Comparison of ENCODE assay signal across 10 cellular contexts in genomic region chr2:237558918-237559645, GRCh38. TPM values are rescaled to one million over a fixed set of nuclear protein-coding genes. Genes with fewer than 3 reads are reported as not detected.
DNase-seq lines count a peak whose midpoint lies in the region; ATAC-seq, FAIRE-seq and TF ChIP-seq lines count a peak whose summit lies in the region.
"Had no signal": no experiment of that assay in that cellular context is flagged by ENCODE, and none has a peak within 500 bp of the region (broad histone marks: within the 10 kb centered on the region; RNA-seq: fewer than 3 reads in every experiment).

No MANE protein-coding gene starts in this region.

- H3K36me3 ChIP-seq in HepG2 (replicated peaks in 1 of 2; ENCODE audit: control insufficient read depth in 1 of 2, insufficient read depth in 2 of 2, low read length in 2 of 2) (no peaks in the 10 kb centered on the region), A673 (ENCODE audit: insufficient read depth, low read length, poor library complexity, severe bottlenecking) (no peaks in the 10 kb centered on the region)

- H2AFZ ChIP-seq in HepG2 (ENCODE audit: low read length) = no peak overlapping the region
- H2AFZ ChIP-seq: GM23338 had no signal

- no peak for TF ChIP-seq RAD21 in HepG2 (CRISPR knock-in tag; IDR thresholded peaks at IDR 0.05)

- no peaks in the 10 kb centered on the region for H3K79me2 ChIP-seq in HepG2 (ENCODE audit: insufficient read depth, low read length)

- TF ChIP-seq CTCF in HepG2 (CRISPR knock-in tag; IDR thresholded peaks at IDR 0.05) (no peak), A673 (conservative IDR thresholded peaks at IDR 0.05; ENCODE audit: low read depth, low read length) (no peak)

- DNase-seq in AG08396 (ENCODE audit: low spot score) (peak; percentile 78), NCI-H146 treated with DMSO at 0.1 percent for 48 hours (lab: John Stamatoyannopoulos, UW; ENCODE audit: unreplicated experiment) (peak; percentile 19), astrocyte of the hippocampus (ENCODE audit: low read depth, low spot score) (peak; percentile 54), HepG2 (ENCODE audit: low spot score) (no peak), activated T-cell treated with anti-CD3 and anti-CD28 coated beads for 4 hours (no peak), A673 (ENCODE audit: low spot score) (no peak)

- TF ChIP-seq EP300 in HepG2 (IDR thresholded peaks at IDR 0.05; ENCODE audit: low read depth in 2 of 2, low read length in 2 of 2) (no peak), HepG2 (CRISPR knock-in tag; IDR thresholded peaks at IDR 0.05; ENCODE audit: borderline replicate concordance) (no peak)

- intact Hi-C loops in HepG2 (cut with micrococcal nuclease; ENCODE audit: unreplicated experiment) (no loop called here), A673 (cut with micrococcal nuclease; ENCODE audit: unreplicated experiment) (no loop called here)

- no peak for TF ChIP-seq POLR2A in HepG2 (IDR thresholded peaks at IDR 0.05; ENCODE audit: insufficient read depth in 1 of 2, low read depth in 2 of 2, low read length in 2 of 2)

- H4K20me1 ChIP-seq in HepG2 (ENCODE audit: insufficient read depth, low read length) = no peaks in the 10 kb centered on the region

- ATAC-seq in HepG2 (peak; percentile 29; the same call in 2 of the 3 replicates), GM21619 (IDR thresholded peaks at IDR 0.05; ENCODE audit: unreplicated experiment) (no peak), HG03175 (IDR thresholded peaks at IDR 0.05; ENCODE audit: unreplicated experiment) (no peak)
- ATAC-seq: GM23338 had no signal

- FAIRE-seq in HepG2 (lab: Jason Lieb, UNC) = no peak
- FAIRE-seq: keratinocyte had no signal

- no peak overlapping the region for H3K9ac ChIP-seq in HepG2 (ENCODE audit: insufficient read depth, low read depth, low read length)

- H3K9me3 ChIP-seq in HepG2 (ENCODE audit: low read length) = peaks cover 7% of the 10 kb centered on the region
- peaks cover 5% of the 10 kb centered on the region for H3K9me3 ChIP-seq in A673 (ENCODE audit: low read depth, low read length, poor library complexity, severe bottlenecking)

- H3K27me3 ChIP-seq in HepG2 (ENCODE audit: control insufficient read depth in 1 of 2, insufficient read depth in 2 of 2, low read length in 2 of 2) (peaks cover 3 to 52% of the 10 kb centered on the region in 2 experiments; a peak in 4 of 5 replicates), A673 (replicated peaks; ENCODE audit: insufficient read depth, low read depth, low read length, poor library complexity) (peaks cover 35% of the 10 kb centered on the region)

- H3K27ac ChIP-seq in HepG2 (ENCODE audit: extremely low read length, insufficient read depth, low read length) (no peak overlapping the region), A673 (ENCODE audit: low read depth, low read length, poor library complexity, severe bottlenecking) (no peak overlapping the region)

- 31% methylated on average over 22 of the region's 23 CpGs for WGBS in HepG2 (ENCODE audit: low lambda C conversion rate)

- H3K4me1 ChIP-seq in HepG2 (ENCODE audit: insufficient read depth, low read length) (no peaks in the 10 kb centered on the region), A673 (ENCODE audit: insufficient read depth, low read length, poor library complexity, severe bottlenecking) (no peaks in the 10 kb centered on the region)

- CTCF ChIA-PET in HepG2 (lab: Yijun Ruan, JAX; ENCODE audit: low intra/inter-chr PET ratio, low total read pairs) (no interaction called here), A673 (lab: Charles Lee) (no interaction called here)

- H3K4me3 ChIP-seq in HepG2 (replicated peaks in 1 of 3; ENCODE audit: insufficient read depth in 1 of 3, low read depth in 2 of 3, low read length in 3 of 3) (no peak overlapping the region), A673 (ENCODE audit: low read depth, low read length, poor library complexity, severe bottlenecking) (no peak overlapping the region)
- H3K4me3 ChIP-seq: GM23338 had no signal

- POLR2A ChIA-PET in HepG2 (lab: Yijun Ruan, JAX) = no interaction called here
- POLR2A ChIA-PET in A673 (lab: Charles Lee; ENCODE audit: low non-redundant PET) = no interaction called here

- BruUV-seq in HepG2 (replicated peaks; lab: Mats Ljungman, UMichigan) (no TSS peak), A673 (replicated peaks; lab: Mats Ljungman, UMichigan) (no TSS peak)

- H3K4me2 ChIP-seq in HepG2 (ENCODE audit: low read depth, low read length) = no peak overlapping the region
- H3K4me2 ChIP-seq: GM23338 had no signal

- in situ Hi-C loops in HepG2 (cut with HindIII; ENCODE audit: extremely low pct_ligation_motif_present, low pct_unique_long_range_greater_than_20kb) = no loop called here

TF ChIP-seq in HepG2, 621 proteins besides CTCF, POLR2A, EP300 and RAD21 (continues in another document):
- TF ChIP-seq HOXD1 (CRISPR knock-in tag; IDR thresholded peaks at IDR 0.05) (no peak), ETS1 (CRISPR knock-in tag; IDR thresholded peaks at IDR 0.05) (no peak), ZNF484 (CRISPR knock-in tag; IDR thresholded peaks at IDR 0.05; ENCODE audit: borderline replicate concordance, low read depth) (no peak), ZNF30 (CRISPR knock-in tag; IDR thresholded peaks at IDR 0.05) (no peak), NFYB (CRISPR knock-in tag; IDR thresholded peaks at IDR 0.05) (no peak), ZSCAN21 (CRISPR knock-in tag; IDR thresholded peaks at IDR 0.05; ENCODE audit: borderline replicate concordance) (no peak), ZNF232 (CRISPR knock-in tag; IDR thresholded peaks at IDR 0.05; ENCODE audit: borderline replicate concordance) (no peak), MXD4 (CRISPR knock-in tag; IDR thresholded peaks at IDR 0.05) (no peak), SP2 (CRISPR knock-in tag; IDR thresholded peaks at IDR 0.05) (no peak), MAFK (conservative IDR thresholded peaks at IDR 0.05 in 1 of 2, IDR thresholded peaks at IDR 0.05 in 1 of 2; ENCODE audit: low read length in 2 of 2) (peak; percentile 74 to 78), ZNF543 (CRISPR knock-in tag; IDR thresholded peaks at IDR 0.05) (no peak)

RNA-seq across cellular contexts. Expression of gene PRLH, which starts 7.3 kb away (rescaled TPM):
- total RNA-seq in HepG2 (2016; rRNA removed; fragmentation: Illumina TruSeq; extraction: Trizol) = not detected in 2 replicates
- total RNA-seq in HepG2 (2016; cell fraction: cytosol; rRNA removed; fragmentation: Illumina TruSeq; extraction: Trizol; ENCODE audit: low read depth) = not detected in 2 replicates
- total RNA-seq in HepG2 (2016; cell fraction: insoluble cytoplasmic fraction; rRNA removed; fragmentation: Illumina TruSeq; extraction: Trizol) = not detected in 2 replicates
- not detected in 2 replicates for total RNA-seq in HepG2 (2016; cell fraction: membrane; rRNA removed; fragmentation: Illumina TruSeq; extraction: Trizol)
- not detected in 2 replicates for total RNA-seq in HepG2 (2016; cell fraction: nucleus; rRNA removed; fragmentation: Illumina TruSeq; extraction: Trizol)
- not detected in 2 replicates for polyA plus RNA-seq in HepG2 (2011; rRNA removed)
- polyA plus RNA-seq in HepG2 (2011; cell fraction: cytosol; rRNA removed) = not detected in 2 replicates
- polyA plus RNA-seq in HepG2 (2011; cell fraction: nucleus; rRNA removed) = not detected in 2 replicates
- not detected in 2 replicates for polyA plus RNA-seq in HepG2 (2012)
- polyA plus RNA-seq in HepG2 (2016; cell fraction: cytosol; fragmentation: Illumina TruSeq; extraction: Trizol; ENCODE audit: low read depth) = not detected in 2 replicates
- polyA plus RNA-seq in HepG2 (2016; cell fraction: insoluble cytoplasmic fraction; fragmentation: Illumina TruSeq; extraction: Trizol; ENCODE audit: low read depth) = not detected in 2 replicates
- polyA plus RNA-seq in HepG2 (2016; cell fraction: membrane; fragmentation: Illumina TruSeq; extraction: Trizol; ENCODE audit: low read depth) = not detected in 2 replicates
- not detected in 2 replicates for polyA plus RNA-seq in HepG2 (2016; cell fraction: nucleus; fragmentation: Illumina TruSeq; extraction: Trizol; ENCODE audit: insufficient read depth, low read depth)
- not detected in 2 replicates for polyA minus RNA-seq in HepG2 (2011; rRNA and poly(A)+ RNA removed; ENCODE audit: low replicate concordance)
- not detected in 2 replicates for polyA minus RNA-seq in HepG2 (2011; cell fraction: cytosol; rRNA and poly(A)+ RNA removed)
- polyA minus RNA-seq in HepG2 (2011; cell fraction: nucleus; rRNA and poly(A)+ RNA removed) = not detected in 2 replicates
- total RNA-seq in A673 (2021) = not detected in 2 replicates
- total RNA-seq: GM23338 had no signal
- polyA plus RNA-seq: GM23338, keratinocyte had no signal

RNA-seq across cellular contexts. Expression of gene RAB17, which starts 31.5 kb away (rescaled TPM):
- total RNA-seq in HepG2 (2016; rRNA removed; fragmentation: Illumina TruSeq; extraction: Trizol) = 68.0 and 70.0 TPM in 2 replicates
- 21.0 and 21.9 TPM in 2 replicates for total RNA-seq in HepG2 (2016; cell fraction: cytosol; rRNA removed; fragmentation: Illumina TruSeq; extraction: Trizol; ENCODE audit: low read depth)
- total RNA-seq in HepG2 (2016; cell fraction: insoluble cytoplasmic fraction; rRNA removed; fragmentation: Illumina TruSeq; extraction: Trizol) = 67.8 and 73.3 TPM in 2 replicates
- 42.7 and 50.7 TPM in 2 replicates for total RNA-seq in HepG2 (2016; cell fraction: membrane; rRNA removed; fragmentation: Illumina TruSeq; extraction: Trizol)
- 51.2 and 64.7 TPM in 2 replicates for total RNA-seq in HepG2 (2016; cell fraction: nucleus; rRNA removed; fragmentation: Illumina TruSeq; extraction: Trizol)
- polyA plus RNA-seq in HepG2 (2011; rRNA removed) = 124 and 141 TPM in 2 replicates
- polyA plus RNA-seq in HepG2 (2011; cell fraction: cytosol; rRNA removed) = 66.2 and 82.5 TPM in 2 replicates
- polyA plus RNA-seq in HepG2 (2011; cell fraction: nucleus; rRNA removed) = 477 and 514 TPM in 2 replicates
- 189 and 204 TPM in 2 replicates for polyA plus RNA-seq in HepG2 (2012)
- polyA plus RNA-seq in HepG2 (2016; cell fraction: cytosol; fragmentation: Illumina TruSeq; extraction: Trizol; ENCODE audit: low read depth) = 14.6 and 16.8 TPM in 2 replicates
- polyA plus RNA-seq in HepG2 (2016; cell fraction: insoluble cytoplasmic fraction; fragmentation: Illumina TruSeq; extraction: Trizol; ENCODE audit: low read depth) = 53.0 and 54.7 TPM in 2 replicates
- 27.1 and 29.9 TPM in 2 replicates for polyA plus RNA-seq in HepG2 (2016; cell fraction: membrane; fragmentation: Illumina TruSeq; extraction: Trizol; ENCODE audit: low read depth)
- polyA plus RNA-seq in HepG2 (2016; cell fraction: nucleus; fragmentation: Illumina TruSeq; extraction: Trizol; ENCODE audit: insufficient read depth, low read depth) = 145 and 160 TPM in 2 replicates
- polyA minus RNA-seq in HepG2 (2011; rRNA and poly(A)+ RNA removed; ENCODE audit: low replicate concordance) = 4.6 and 63.9 TPM in 2 replicates
- 23.6 and 25.7 TPM in 2 replicates for polyA minus RNA-seq in HepG2 (2011; cell fraction: cytosol; rRNA and poly(A)+ RNA removed)
- 126 and 135 TPM in 2 replicates for polyA minus RNA-seq in HepG2 (2011; cell fraction: nucleus; rRNA and poly(A)+ RNA removed)
- total RNA-seq in A673 (2021) = 0.62 TPM in 1 of 2 replicates, not detected in the other

Comparison
In these comparisons a context has a peak if more than half of its experiments do, and no peak if none do; other contexts are left out.
1. DNase-seq: peak in AG08396 (single experiment), NCI-H146 treated with DMSO at 0.1 percent for 48 hours (single experiment) and astrocyte of the hippocampus (single experiment); none in HepG2 (single experiment), activated T-cell treated with anti-CD3 and anti-CD28 coated beads for 4 hours (single experiment) and A673 (single experiment).
2. RNA of gene RAB17, which starts 31.5 kb away (total RNA-seq): 21.0 to 73.3 TPM in HepG2; 0.62 TPM in A673; every median in the first group is over 10 times any median in the second.